12 cellular contexts compared by ENCODE assay signal in genomic region chr1:97538113-97538512, GRCh38.
DNase-seq lines count a peak whose midpoint lies in the region; ATAC-seq and TF ChIP-seq lines count a peak whose summit lies in the region.
"Had no signal": no experiment of that assay in that cellular context is flagged by ENCODE, and none has a peak within 500 bp of the region (broad histone marks: within the 10 kb centered on the region; RNA-seq: fewer than 3 reads in every experiment).

No MANE protein-coding gene starts in this region.

- peak overlapping the region; percentile 70 for H3K27ac Mint-ChIP-seq in activated CD8-positive, alpha-beta T cell treated with anti-CD3 and anti-CD28 coated beads for 36 hours
- H3K27ac Mint-ChIP-seq in activated CD8-positive, alpha-beta T cell treated with anti-CD3 and anti-CD28 coated beads, Interleukin-2, amount 10 ng/mL, durations not matched to agents 7 days and 5 days: no peak overlapping the region
- H3K27ac Mint-ChIP-seq in natural killer cell treated with Interleukin-12 subunit alpha and Interleukin-12 subunit beta and Interleukin-15 and Interleukin-18, amount 100 ng/mL, for 72 hours: peak overlapping the region; percentile 28 to 35
- H3K27ac Mint-ChIP-seq in natural killer cell: no peak overlapping the region
- no peak overlapping the region for H3K27ac Mint-ChIP-seq in activated T-helper 17 cell treated with anti-CD3 and anti-CD28 coated beads, Interleukin-2, amount 50 U/mL, for 72 hours
- peak overlapping the region; percentile 95 to 98 for H3K27ac Mint-ChIP-seq in stimulated activated naive CD8-positive, alpha-beta T cell treated with anti-CD3 and anti-CD28 coated beads, Interleukin-15, amount 100 ng/mL, for 72 hours
- H3K27ac Mint-ChIP-seq: CD4-positive, CD25-positive, alpha-beta regulatory T cell had no signal

- peaks cover 11% of the 10 kb centered on the region for H3K4me1 Mint-ChIP-seq in activated CD8-positive, alpha-beta T cell treated with anti-CD3 and anti-CD28 coated beads for 36 hours (ENCODE audit: low read depth)
- peaks cover 8% of the 10 kb centered on the region for H3K4me1 Mint-ChIP-seq in activated CD8-positive, alpha-beta T cell treated with anti-CD3 and anti-CD28 coated beads, Interleukin-2, amount 10 ng/mL, durations not matched to agents 7 days and 5 days (ENCODE audit: low read depth)
- peaks cover 7 to 10% of the 10 kb centered on the region in 2 donors for H3K4me1 Mint-ChIP-seq in natural killer cell treated with Interleukin-12 subunit alpha and Interleukin-12 subunit beta and Interleukin-15 and Interleukin-18, amount 100 ng/mL, for 72 hours (ENCODE audit: low read depth in 2 of 2)
- peaks cover 0 to 5% of the 10 kb centered on the region in 2 donors for H3K4me1 Mint-ChIP-seq in natural killer cell
- H3K4me1 Mint-ChIP-seq in activated T-helper 17 cell treated with anti-CD3 and anti-CD28 coated beads, Interleukin-2, amount 50 U/mL, for 72 hours: no peaks in the 10 kb centered on the region
- peaks cover 11% of the 10 kb centered on the region for H3K4me1 Mint-ChIP-seq in stimulated activated naive CD8-positive, alpha-beta T cell treated with anti-CD3 and anti-CD28 coated beads, Interleukin-15, amount 100 ng/mL, for 72 hours

- CTCF ChIA-PET in activated CD8-positive, alpha-beta T cell treated with anti-CD3 and anti-CD28 coated beads for 36 hours (lab: Charles Lee): interaction anchor here (1.5 kb wide), 1 partner anchor 12 kb away, joined by 3 read pairs; no protein-coding TSS in a partner anchor
- CTCF ChIA-PET in activated CD8-positive, alpha-beta T cell treated with anti-CD3 and anti-CD28 coated beads, Interleukin-2, amount 10 ng/mL, durations not matched to agents 7 days and 5 days (lab: Charles Lee): no interaction called here

- TF ChIP-seq CTCF in activated CD8-positive, alpha-beta T cell treated with anti-CD3 and anti-CD28 coated beads for 36 hours (IDR thresholded peaks at IDR 0.05): no peak
- TF ChIP-seq CTCF in natural killer cell (IDR thresholded peaks at IDR 0.05): no peak

- ATAC-seq in activated CD8-positive, alpha-beta T cell treated with anti-CD3 and anti-CD28 coated beads for 36 hours: peak; percentile 30
- ATAC-seq in activated CD8-positive, alpha-beta T cell treated with anti-CD3 and anti-CD28 coated beads, Interleukin-2, amount 10 ng/mL, durations not matched to agents 7 days and 5 days: no peak
- no peak for ATAC-seq in natural killer cell treated with Interleukin-12 subunit alpha and Interleukin-12 subunit beta and Interleukin-15 and Interleukin-18, amount 100 ng/mL, for 72 hours
- no peak for ATAC-seq in natural killer cell
- ATAC-seq in activated T-helper 17 cell treated with anti-CD3 and anti-CD28 coated beads, Interleukin-2, amount 50 U/mL, for 72 hours (replicated peaks): peak; percentile 49
- ATAC-seq in stimulated activated naive CD8-positive, alpha-beta T cell treated with anti-CD3 and anti-CD28 coated beads, Interleukin-15, amount 100 ng/mL, for 72 hours: peak; percentile 85
- ATAC-seq in GM18498 (IDR thresholded peaks at IDR 0.05; ENCODE audit: unreplicated experiment): no peak

- H3K27me3 Mint-ChIP-seq in activated CD8-positive, alpha-beta T cell treated with anti-CD3 and anti-CD28 coated beads for 36 hours: no peaks in the 10 kb centered on the region
- H3K27me3 Mint-ChIP-seq in activated CD8-positive, alpha-beta T cell treated with anti-CD3 and anti-CD28 coated beads, Interleukin-2, amount 10 ng/mL, durations not matched to agents 7 days and 5 days (ENCODE audit: low read depth): no peaks in the 10 kb centered on the region
- no peaks in the 10 kb centered on the region for H3K27me3 Mint-ChIP-seq in natural killer cell treated with Interleukin-12 subunit alpha and Interleukin-12 subunit beta and Interleukin-15 and Interleukin-18, amount 100 ng/mL, for 72 hours
- H3K27me3 Mint-ChIP-seq in natural killer cell (ENCODE audit: low read depth in 2 of 2): no peaks in the 10 kb centered on the region
- H3K27me3 Mint-ChIP-seq in activated T-helper 17 cell treated with anti-CD3 and anti-CD28 coated beads, Interleukin-2, amount 50 U/mL, for 72 hours: no peaks in the 10 kb centered on the region
- no peaks in the 10 kb centered on the region for H3K27me3 Mint-ChIP-seq in stimulated activated naive CD8-positive, alpha-beta T cell treated with anti-CD3 and anti-CD28 coated beads, Interleukin-15, amount 100 ng/mL, for 72 hours
- H3K27me3 Mint-ChIP-seq: CD4-positive, CD25-positive, alpha-beta regulatory T cell had no signal

- H3K4me3 Mint-ChIP-seq in activated CD8-positive, alpha-beta T cell treated with anti-CD3 and anti-CD28 coated beads for 36 hours: no peak overlapping the region
- no peak overlapping the region for H3K4me3 Mint-ChIP-seq in activated CD8-positive, alpha-beta T cell treated with anti-CD3 and anti-CD28 coated beads, Interleukin-2, amount 10 ng/mL, durations not matched to agents 7 days and 5 days
- H3K4me3 Mint-ChIP-seq in natural killer cell treated with Interleukin-12 subunit alpha and Interleukin-12 subunit beta and Interleukin-15 and Interleukin-18, amount 100 ng/mL, for 72 hours: no peak overlapping the region
- H3K4me3 Mint-ChIP-seq in natural killer cell: no peak overlapping the region
- H3K4me3 Mint-ChIP-seq in activated T-helper 17 cell treated with anti-CD3 and anti-CD28 coated beads, Interleukin-2, amount 50 U/mL, for 72 hours: no peak overlapping the region
- H3K4me3 Mint-ChIP-seq in stimulated activated naive CD8-positive, alpha-beta T cell treated with anti-CD3 and anti-CD28 coated beads, Interleukin-15, amount 100 ng/mL, for 72 hours: no peak overlapping the region
- H3K4me3 Mint-ChIP-seq: CD4-positive, CD25-positive, alpha-beta regulatory T cell had no signal

- H3K36me3 Mint-ChIP-seq in activated CD8-positive, alpha-beta T cell treated with anti-CD3 and anti-CD28 coated beads for 36 hours (ENCODE audit: low read depth): peaks cover 24% of the 10 kb centered on the region
- peaks cover 11% of the 10 kb centered on the region for H3K36me3 Mint-ChIP-seq in activated CD8-positive, alpha-beta T cell treated with anti-CD3 and anti-CD28 coated beads, Interleukin-2, amount 10 ng/mL, durations not matched to agents 7 days and 5 days (ENCODE audit: low read depth)
- no peaks in the 10 kb centered on the region for H3K36me3 Mint-ChIP-seq in natural killer cell treated with Interleukin-12 subunit alpha and Interleukin-12 subunit beta and Interleukin-15 and Interleukin-18, amount 100 ng/mL, for 72 hours
- no peaks in the 10 kb centered on the region for H3K36me3 Mint-ChIP-seq in natural killer cell
- peaks cover 11% of the 10 kb centered on the region for H3K36me3 Mint-ChIP-seq in activated T-helper 17 cell treated with anti-CD3 and anti-CD28 coated beads, Interleukin-2, amount 50 U/mL, for 72 hours (ENCODE audit: low read depth)

- POLR2A ChIA-PET in activated CD8-positive, alpha-beta T cell treated with anti-CD3 and anti-CD28 coated beads for 36 hours (lab: Charles Lee): no interaction called here
- POLR2A ChIA-PET in activated CD8-positive, alpha-beta T cell treated with anti-CD3 and anti-CD28 coated beads, Interleukin-2, amount 10 ng/mL, durations not matched to agents 7 days and 5 days (lab: Charles Lee): no interaction called here

- intact Hi-C loops in activated CD8-positive, alpha-beta T cell treated with anti-CD3 and anti-CD28 coated beads for 36 hours (cut with micrococcal nuclease): no loop called here
- intact Hi-C loops in natural killer cell (cut with micrococcal nuclease): no loop called here

- H3K9me3 Mint-ChIP-seq in activated CD8-positive, alpha-beta T cell treated with anti-CD3 and anti-CD28 coated beads for 36 hours: no peaks in the 10 kb centered on the region
- no peaks in the 10 kb centered on the region for H3K9me3 Mint-ChIP-seq in activated CD8-positive, alpha-beta T cell treated with anti-CD3 and anti-CD28 coated beads, Interleukin-2, amount 10 ng/mL, durations not matched to agents 7 days and 5 days (ENCODE audit: insufficient read depth)
- no peaks in the 10 kb centered on the region for H3K9me3 Mint-ChIP-seq in natural killer cell treated with Interleukin-12 subunit alpha and Interleukin-12 subunit beta and Interleukin-15 and Interleukin-18, amount 100 ng/mL, for 72 hours
- H3K9me3 Mint-ChIP-seq in natural killer cell: no peaks in the 10 kb centered on the region
- no peaks in the 10 kb centered on the region for H3K9me3 Mint-ChIP-seq in activated T-helper 17 cell treated with anti-CD3 and anti-CD28 coated beads, Interleukin-2, amount 50 U/mL, for 72 hours
- H3K9me3 Mint-ChIP-seq in stimulated activated naive CD8-positive, alpha-beta T cell treated with anti-CD3 and anti-CD28 coated beads, Interleukin-15, amount 100 ng/mL, for 72 hours: peaks cover 5% of the 10 kb centered on the region in 2 donors

- DNase-seq in activated CD8-positive, alpha-beta T cell treated with anti-CD3 and anti-CD28 coated beads for 36 hours: no peak
- DNase-seq in activated CD8-positive, alpha-beta T cell treated with anti-CD3 and anti-CD28 coated beads, Interleukin-2, amount 10 ng/mL, durations not matched to agents 7 days and 5 days: no peak
- no peak for DNase-seq in natural killer cell treated with Interleukin-12 subunit alpha and Interleukin-12 subunit beta and Interleukin-15 and Interleukin-18, amount 100 ng/mL, for 72 hours (ENCODE audit: low spot score)
- DNase-seq in natural killer cell: no peak
- DNase-seq in stimulated activated naive CD8-positive, alpha-beta T cell treated with anti-CD3 and anti-CD28 coated beads, Interleukin-15, amount 100 ng/mL, for 72 hours: no peak
- no peak for DNase-seq in NCI-H446 treated with DMSO at 0.1 percent for 48 hours (lab: John Stamatoyannopoulos, UW)
- DNase-seq: ACHN; CD4-positive, CD25-positive, alpha-beta regulatory T cell; DMS53; GF-D8 had no signal

Comparison
In these comparisons a context has a peak if more than half of its experiments do, and no peak if none do; other contexts are left out.
1. ATAC-seq: peak in activated CD8-positive, alpha-beta T cell treated with anti-CD3 and anti-CD28 coated beads for 36 hours (single experiment), activated T-helper 17 cell treated with anti-CD3 and anti-CD28 coated beads, Interleukin-2, amount 50 U/mL, for 72 hours (single experiment) and stimulated activated naive CD8-positive, alpha-beta T cell treated with anti-CD3 and anti-CD28 coated beads, Interleukin-15, amount 100 ng/mL, for 72 hours (single experiment); none in activated CD8-positive, alpha-beta T cell treated with anti-CD3 and anti-CD28 coated beads, Interleukin-2, amount 10 ng/mL, durations not matched to agents 7 days and 5 days (single experiment), natural killer cell treated with Interleukin-12 subunit alpha and Interleukin-12 subunit beta and Interleukin-15 and Interleukin-18, amount 100 ng/mL, for 72 hours (0 of 2), natural killer cell (0 of 3) and GM18498 (single experiment).
2. H3K27ac Mint-ChIP-seq: peak in activated CD8-positive, alpha-beta T cell treated with anti-CD3 and anti-CD28 coated beads for 36 hours (single experiment), natural killer cell treated with Interleukin-12 subunit alpha and Interleukin-12 subunit beta and Interleukin-15 and Interleukin-18, amount 100 ng/mL, for 72 hours (2 of 2) and stimulated activated naive CD8-positive, alpha-beta T cell treated with anti-CD3 and anti-CD28 coated beads, Interleukin-15, amount 100 ng/mL, for 72 hours (2 of 2); none in activated CD8-positive, alpha-beta T cell treated with anti-CD3 and anti-CD28 coated beads, Interleukin-2, amount 10 ng/mL, durations not matched to agents 7 days and 5 days (single experiment), natural killer cell (0 of 2) and activated T-helper 17 cell treated with anti-CD3 and anti-CD28 coated beads, Interleukin-2, amount 50 U/mL, for 72 hours (single experiment).